ENCODE assay signal across 20 cellular contexts in genomic region chr5:101084353-101084752, GRCh38.
"Had no signal": no experiment of that assay in that cellular context is flagged by ENCODE, and none has a peak within 500 bp of the region (broad histone marks: within the 10 kb centered on the region; RNA-seq: fewer than 3 reads in every experiment).

No MANE protein-coding gene starts in this region.

- H3K4me3 ChIP-seq: lower lobe of right lung, ovary, psoas muscle, sigmoid colon, stomach, thyroid gland, vagina had no signal

- H3K9me3 ChIP-seq: lower lobe of right lung, ovary, psoas muscle, sigmoid colon, stomach, thyroid gland, vagina had no signal

- ATAC-seq: effector memory CD8-positive, alpha-beta T cell; left ventricle myocardium superior; lower lobe of right lung; naive thymus-derived CD8-positive, alpha-beta T cell; psoas muscle; right cardiac atrium; stimulated activated effector memory CD8-positive, alpha-beta T cell treated with anti-CD3 and anti-CD28 coated beads, Interleukin-12 subunit alpha, Interleukin-12 subunit beta, amount 100 ng/mL, for 72 hours had no signal

- H3K4me1 Mint-ChIP-seq: immature natural killer cell; naive thymus-derived CD8-positive, alpha-beta T cell; stimulated activated effector memory CD8-positive, alpha-beta T cell treated with anti-CD3 and anti-CD28 coated beads, Interleukin-12 subunit alpha, Interleukin-12 subunit beta, amount 100 ng/mL, for 72 hours had no signal

- H3K4me3 Mint-ChIP-seq: effector memory CD8-positive, alpha-beta T cell; immature natural killer cell; naive thymus-derived CD8-positive, alpha-beta T cell; stimulated activated effector memory CD8-positive, alpha-beta T cell treated with anti-CD3 and anti-CD28 coated beads, Interleukin-12 subunit alpha, Interleukin-12 subunit beta, amount 100 ng/mL, for 72 hours had no signal

- H3K27me3 ChIP-seq: ovary, sigmoid colon, stomach, thyroid gland, vagina had no signal

- DNase-seq: dermis blood vessel endothelial cell; effector memory CD8-positive, alpha-beta T cell; hypothalamus; immature natural killer cell; left ventricle myocardium superior; lower lobe of right lung; naive thymus-derived CD8-positive, alpha-beta T cell; occipital lobe; ovary; posterior cingulate gyrus; psoas muscle; right cardiac atrium; sigmoid colon; stimulated activated CD4-positive, alpha-beta T cell treated with anti-CD3 and anti-CD28 coated beads, Interleukin-2, amount 100 ng/mL, for 24 hours; stimulated activated CD4-positive, alpha-beta T cell treated with anti-CD3 and anti-CD28 coated beads, Interleukin-4, amount 100 ng/mL, for 24 hours; stimulated activated naive CD4-positive, alpha-beta T cell treated with Interleukin-2 at 50 U/mL for 16 hours; stomach; thyroid gland had no signal

- H3K27me3 Mint-ChIP-seq: effector memory CD8-positive, alpha-beta T cell; naive thymus-derived CD8-positive, alpha-beta T cell had no signal

- H3K36me3 Mint-ChIP-seq: immature natural killer cell; naive thymus-derived CD8-positive, alpha-beta T cell; stimulated activated effector memory CD8-positive, alpha-beta T cell treated with anti-CD3 and anti-CD28 coated beads, Interleukin-12 subunit alpha, Interleukin-12 subunit beta, amount 100 ng/mL, for 72 hours had no signal

- H3K27ac Mint-ChIP-seq: effector memory CD8-positive, alpha-beta T cell; immature natural killer cell; stimulated activated effector memory CD8-positive, alpha-beta T cell treated with anti-CD3 and anti-CD28 coated beads, Interleukin-12 subunit alpha, Interleukin-12 subunit beta, amount 100 ng/mL, for 72 hours had no signal

- H3K36me3 ChIP-seq: lower lobe of right lung, ovary, sigmoid colon, stomach, thyroid gland, vagina had no signal

- H3K4me1 ChIP-seq: lower lobe of right lung, psoas muscle, sigmoid colon, stomach, thyroid gland, vagina had no signal

- H3K27ac ChIP-seq: lower lobe of right lung, ovary, psoas muscle, sigmoid colon, stomach, thyroid gland, vagina had no signal

- H3K9me3 Mint-ChIP-seq: effector memory CD8-positive, alpha-beta T cell; immature natural killer cell; naive thymus-derived CD8-positive, alpha-beta T cell; stimulated activated effector memory CD8-positive, alpha-beta T cell treated with anti-CD3 and anti-CD28 coated beads, Interleukin-12 subunit alpha, Interleukin-12 subunit beta, amount 100 ng/mL, for 72 hours had no signal
